Comparison of ENCODE assay signal across 30 cellular contexts in genomic region chr20:47089151-47089550, GRCh38.
"Had no signal": no experiment of that assay in that cellular context is flagged by ENCODE, and none has a peak within 500 bp of the region (broad histone marks: within the 10 kb centered on the region; RNA-seq: fewer than 3 reads in every experiment).

No MANE protein-coding gene starts in this region.

- H3K27ac ChIP-seq: neutrophil, pancreas, prostate gland, skin epidermis, spleen, suprapubic skin, testis, tibial artery, transverse colon, upper lobe of right lung, uterus had no signal

- H3K36me3 ChIP-seq: neutrophil, pancreas, prostate gland, spleen, suprapubic skin, transverse colon, upper lobe of right lung, uterus had no signal

- ATAC-seq: naive thymus-derived CD8-positive, alpha-beta T cell; pancreas; right cardiac atrium; sciatic nerve; stimulated activated memory B cell treated with anti-CD40 and anti-IgM and Interleukin-4, amounts not matched to agents 10 μg/mL and 1 μg/mL and 100 μg/mL, for 72 hours; stimulated activated naive CD8-positive, alpha-beta T cell treated with anti-CD3 and anti-CD28 coated beads, Interleukin-15, amount 100 ng/mL, for 72 hours; stimulated activated naive CD8-positive, alpha-beta T cell treated with anti-CD3 and anti-CD28 coated beads, Interleukin-15, Interleukin-2, amounts not matched to agents 100 U/mL and 50 U/mL, for 24 hours; upper lobe of right lung had no signal

- H3K4me1 ChIP-seq: pancreas, prostate gland, spleen, suprapubic skin, testis, tibial artery, transverse colon, upper lobe of right lung, uterus had no signal

- H3K4me3 ChIP-seq: pancreas, prostate gland, skin epidermis, smooth muscle cell, spleen, suprapubic skin, testis, tibial artery, transverse colon, upper lobe of right lung, uterus had no signal

- H3K4me3 Mint-ChIP-seq: naive B cell; naive thymus-derived CD8-positive, alpha-beta T cell; natural killer cell treated with Interleukin-12 subunit alpha and Interleukin-12 subunit beta and Interleukin-15 and Interleukin-18, amount 100 ng/mL, for 72 hours; stimulated activated memory B cell treated with anti-CD40 and anti-IgM and Interleukin-4, amounts not matched to agents 10 μg/mL and 1 μg/mL and 100 μg/mL, for 72 hours; stimulated activated naive CD8-positive, alpha-beta T cell treated with anti-CD3 and anti-CD28 coated beads, Interleukin-15, amount 100 ng/mL, for 72 hours; type B pancreatic cell had no signal

- H3K36me3 Mint-ChIP-seq: naive B cell; naive thymus-derived CD8-positive, alpha-beta T cell; natural killer cell treated with Interleukin-12 subunit alpha and Interleukin-12 subunit beta and Interleukin-15 and Interleukin-18, amount 100 ng/mL, for 72 hours; type B pancreatic cell had no signal

- H3K9me3 Mint-ChIP-seq: natural killer cell treated with Interleukin-12 subunit alpha and Interleukin-12 subunit beta and Interleukin-15 and Interleukin-18, amount 100 ng/mL, for 72 hours; stimulated activated memory B cell treated with anti-CD40 and anti-IgM and Interleukin-4, amounts not matched to agents 10 μg/mL and 1 μg/mL and 100 μg/mL, for 72 hours; stimulated activated naive CD8-positive, alpha-beta T cell treated with anti-CD3 and anti-CD28 coated beads, Interleukin-15, amount 100 ng/mL, for 72 hours had no signal

- H3K27ac Mint-ChIP-seq: naive B cell; naive thymus-derived CD8-positive, alpha-beta T cell; natural killer cell treated with Interleukin-12 subunit alpha and Interleukin-12 subunit beta and Interleukin-15 and Interleukin-18, amount 100 ng/mL, for 72 hours; stimulated activated memory B cell treated with anti-CD40 and anti-IgM and Interleukin-4, amounts not matched to agents 10 μg/mL and 1 μg/mL and 100 μg/mL, for 72 hours; stimulated activated naive CD8-positive, alpha-beta T cell treated with anti-CD3 and anti-CD28 coated beads, Interleukin-15, amount 100 ng/mL, for 72 hours; type B pancreatic cell had no signal

- H3K27me3 ChIP-seq: neutrophil, pancreas, suprapubic skin, testis, tibial artery, transverse colon, upper lobe of right lung, uterus had no signal

- H3K27me3 Mint-ChIP-seq: type B pancreatic cell had no signal

- H3K9me3 ChIP-seq: neutrophil, pancreas, prostate gland, suprapubic skin, testis, tibial artery, transverse colon, upper lobe of right lung, uterus had no signal

- DNase-seq: naive B cell; naive thymus-derived CD8-positive, alpha-beta T cell; nucleus accumbens; pancreas; retina; right cardiac atrium; spleen; stimulated activated CD4-positive, alpha-beta T cell treated with anti-CD3 and anti-CD28 coated beads, Interleukin-12 subunit alpha, Interleukin-12 subunit beta, amount 100 ng/mL, for 4 hours; stimulated activated CD4-positive, alpha-beta T cell treated with anti-CD3 and anti-CD28 coated beads, Interleukin-1b, Interleukin-23, amount 100 ng/mL, for 48 hours; stimulated activated CD4-positive, alpha-beta T cell treated with anti-CD3 and anti-CD28 coated beads, Interleukin-4, amount 100 ng/mL, for 1 hour; stimulated activated CD4-positive, alpha-beta T cell treated with anti-CD3 and anti-CD28 coated beads, Interleukin-4, amount 100 ng/mL, for 4 hours; stimulated activated CD8-positive, alpha-beta memory T cell treated with anti-CD3 and anti-CD28 coated beads, Interleukin-4, amount 100 ng/mL, for 48 hours; stimulated activated naive CD4-positive, alpha-beta T cell; stimulated activated naive CD8-positive, alpha-beta T cell treated with anti-CD3 and anti-CD28 coated beads, Interleukin-15, amount 100 ng/mL, for 72 hours; stimulated activated naive CD8-positive, alpha-beta T cell treated with anti-CD3 and anti-CD28 coated beads, Interleukin-15, Interleukin-2, amounts not matched to agents 100 U/mL and 50 U/mL, for 24 hours; substantia nigra; testis; tibial artery; transverse colon; upper lobe of right lung; uterus had no signal

- H3K4me2 ChIP-seq: smooth muscle cell had no signal

- H3K4me1 Mint-ChIP-seq: naive B cell; naive thymus-derived CD8-positive, alpha-beta T cell; stimulated activated memory B cell treated with anti-CD40 and anti-IgM and Interleukin-4, amounts not matched to agents 10 μg/mL and 1 μg/mL and 100 μg/mL, for 72 hours; stimulated activated naive CD8-positive, alpha-beta T cell treated with anti-CD3 and anti-CD28 coated beads, Interleukin-15, amount 100 ng/mL, for 72 hours had no signal
